Comparison of ENCODE assay signal across 32 cellular contexts in genomic region chr4:185108669-185109068, GRCh38. TPM values are rescaled to one million over a fixed set of nuclear protein-coding genes. Genes with fewer than 3 reads are reported as not detected.
DNase-seq lines count a peak whose midpoint lies in the region; ATAC-seq, FAIRE-seq and TF ChIP-seq lines count a peak whose summit lies in the region.
"Had no signal": no experiment of that assay in that cellular context is flagged by ENCODE, and none has a peak within 500 bp of the region (broad histone marks: within the 10 kb centered on the region; RNA-seq: fewer than 3 reads in every experiment).

No MANE protein-coding gene starts in this region.

- H3K4me3 ChIP-seq in left ventricle myocardium inferior = no peak overlapping the region
- no peak overlapping the region for H3K4me3 ChIP-seq in heart right ventricle
- H3K4me3 ChIP-seq in kidney (ENCODE audit: low read length in 2 of 2) = peak overlapping the region; percentile 51 to 59
- H3K4me3 ChIP-seq in mucosa of descending colon = no peak overlapping the region
- H3K4me3 ChIP-seq: ascending aorta, neural progenitor cell, skin epidermis, thoracic aorta had no signal

- no peak overlapping the region for H3K4me3 Mint-ChIP-seq in immature natural killer cell
- H3K4me3 Mint-ChIP-seq: activated naive CD4-positive, alpha-beta T cell treated with anti-CD3 and anti-CD28 coated beads, Interleukin-2, amount 50 U/mL, for 24 hours; activated T-cell treated with anti-CD3 and anti-CD28 coated beads, Interleukin-2, amount 50 U/mL, for 72 hours; IgD-negative memory B cell; neural progenitor cell; stimulated activated naive B cell treated with anti-CD40 and anti-IgM and Interleukin-4, amounts not matched to agents 10 μg/mL and 1 μg/mL and 100 μg/mL, for 72 hours; T-helper 1 cell treated with Interleukin-12 subunit alpha and Interleukin-12 subunit beta and Interleukin-4 antibody, amounts not matched to agents 30 μg/mL and 1 μg/mL, for 36 hours had no signal

- H3K27me3 Mint-ChIP-seq in immature natural killer cell (ENCODE audit: low read depth in 3 of 3) = peaks cover 2 to 13% (median 5%) of the 10 kb centered on the region in 3 donors
- H3K27me3 Mint-ChIP-seq: activated naive CD4-positive, alpha-beta T cell treated with anti-CD3 and anti-CD28 coated beads, Interleukin-2, amount 50 U/mL, for 24 hours had no signal

- peak overlapping the region; percentile 43 to 47 for H3K9ac ChIP-seq in kidney (ENCODE audit: low read length in 2 of 2)
- H3K9ac ChIP-seq: neural progenitor cell had no signal

- no peak overlapping the region for H3K27ac Mint-ChIP-seq in immature natural killer cell
- H3K27ac Mint-ChIP-seq: activated naive CD4-positive, alpha-beta T cell treated with anti-CD3 and anti-CD28 coated beads, Interleukin-2, amount 50 U/mL, for 24 hours; activated T-cell treated with anti-CD3 and anti-CD28 coated beads, Interleukin-2, amount 50 U/mL, for 72 hours; CD4-positive, alpha-beta memory T cell; IgD-negative memory B cell; neural progenitor cell; stimulated activated naive B cell treated with anti-CD40 and anti-IgM and Interleukin-4, amounts not matched to agents 10 μg/mL and 1 μg/mL and 100 μg/mL, for 72 hours; T-helper 1 cell treated with Interleukin-12 subunit alpha and Interleukin-12 subunit beta and Interleukin-4 antibody, amounts not matched to agents 30 μg/mL and 1 μg/mL, for 36 hours had no signal

- H3K4me1 ChIP-seq in left ventricle myocardium inferior (peaks cover 44% of the 10 kb centered on the region), heart right ventricle (peaks cover 9 to 40% (median 24%) of the 10 kb centered on the region in 9 donors), kidney (ENCODE audit: control insufficient read depth in 1 of 2, insufficient read depth in 1 of 2, low read depth in 1 of 2, low read length in 2 of 2) (peaks cover 11 to 23% of the 10 kb centered on the region in 2 donors), mucosa of descending colon (ENCODE audit: low read depth) (no peaks in the 10 kb centered on the region)
- H3K4me1 ChIP-seq: neural progenitor cell had no signal

- H3K27me3 ChIP-seq in left ventricle myocardium inferior (ENCODE audit: low read depth) (no peaks in the 10 kb centered on the region), heart right ventricle (no peaks in the 10 kb centered on the region)
- H3K27me3 ChIP-seq: ascending aorta, neural progenitor cell had no signal

- peak; percentile 95 for FAIRE-seq in kidney (lab: Jason Lieb, UNC)
- FAIRE-seq: G401.6, keratinocyte had no signal

- H3K36me3 Mint-ChIP-seq in immature natural killer cell = no peaks in the 10 kb centered on the region
- H3K36me3 Mint-ChIP-seq: activated naive CD4-positive, alpha-beta T cell treated with anti-CD3 and anti-CD28 coated beads, Interleukin-2, amount 50 U/mL, for 24 hours; CD4-positive, alpha-beta memory T cell; IgD-negative memory B cell; neural progenitor cell; stimulated activated naive B cell treated with anti-CD40 and anti-IgM and Interleukin-4, amounts not matched to agents 10 μg/mL and 1 μg/mL and 100 μg/mL, for 72 hours had no signal

- 58 to 62% methylated on average over 4 of the region's 4 CpGs for WGBS in heart right ventricle, 2 donors

- no peaks in the 10 kb centered on the region for H3K4me1 Mint-ChIP-seq in immature natural killer cell
- H3K4me1 Mint-ChIP-seq: activated naive CD4-positive, alpha-beta T cell treated with anti-CD3 and anti-CD28 coated beads, Interleukin-2, amount 50 U/mL, for 24 hours; CD4-positive, alpha-beta memory T cell; IgD-negative memory B cell had no signal

- intact Hi-C loops in left ventricle myocardium inferior (cut with micrococcal nuclease) (no loop called here), heart right ventricle (cut with DNase I) (no loop called here), kidney (cut with DNase I) (no loop called here), mucosa of descending colon (cut with DNase I, micrococcal nuclease) (no loop called here)

- no peak for DNase-seq in left ventricle myocardium inferior
- no peak for DNase-seq in heart right ventricle
- no peak for DNase-seq in kidney
- peak in 1 of 3 donors; percentile 24 for DNase-seq in mucosa of descending colon
- no peak for DNase-seq in immature natural killer cell
- no peak for DNase-seq in NCI-H1930 (lab: John Stamatoyannopoulos, UW)
- DNase-seq: activated CD4-positive, alpha-beta T cell treated with anti-CD3 and anti-CD28 coated beads for 48 hours; activated T-cell treated with anti-CD3 and anti-CD28 coated beads, Interleukin-2, amount 50 U/mL, for 72 hours; CD4-positive, alpha-beta memory T cell; central memory CD4-positive, alpha-beta T cell; DMS153; erythroblast; foreskin melanocyte; hippocampal formation; NCI-H1436; NCI-H2171 treated with DMSO at 0.1 percent for 48 hours; NCI-H526 treated with DMSO at 0.1 percent for 48 hours; RPMI8226; stimulated activated CD4-positive, alpha-beta T cell treated with anti-CD3 and anti-CD28 coated beads, Interleukin-2, amount 100 ng/mL, for 48 hours; stimulated activated naive B cell treated with anti-CD40 and anti-IgM and Interleukin-4, amounts not matched to agents 10 μg/mL and 1 μg/mL and 100 μg/mL, for 72 hours had no signal

- H3K36me3 ChIP-seq in left ventricle myocardium inferior (no peaks in the 10 kb centered on the region), heart right ventricle (no peaks in the 10 kb centered on the region), kidney (ENCODE audit: control insufficient read depth in 1 of 2, insufficient read depth in 2 of 2, low read length in 2 of 2) (no peaks in the 10 kb centered on the region), mucosa of descending colon (ENCODE audit: low read depth) (no peaks in the 10 kb centered on the region)
- H3K36me3 ChIP-seq: ascending aorta, neural progenitor cell, thoracic aorta had no signal

- TF ChIP-seq CTCF in left ventricle myocardium inferior (IDR thresholded peaks at IDR 0.05; ENCODE audit: borderline replicate concordance) = no peak
- TF ChIP-seq CTCF in heart right ventricle (IDR thresholded peaks at IDR 0.05) = no peak
- TF ChIP-seq CTCF in kidney (IDR thresholded peaks at IDR 0.05; ENCODE audit: borderline replicate concordance, extremely low read depth, insufficient read depth) = no peak
- TF ChIP-seq CTCF in mucosa of descending colon (IDR thresholded peaks at IDR 0.05) = no peak

- no peaks in the 10 kb centered on the region for H3K9me3 Mint-ChIP-seq in immature natural killer cell
- H3K9me3 Mint-ChIP-seq: activated naive CD4-positive, alpha-beta T cell treated with anti-CD3 and anti-CD28 coated beads, Interleukin-2, amount 50 U/mL, for 24 hours; activated T-cell treated with anti-CD3 and anti-CD28 coated beads, Interleukin-2, amount 50 U/mL, for 72 hours; CD4-positive, alpha-beta memory T cell; IgD-negative memory B cell; neural progenitor cell; stimulated activated naive B cell treated with anti-CD40 and anti-IgM and Interleukin-4, amounts not matched to agents 10 μg/mL and 1 μg/mL and 100 μg/mL, for 72 hours; T-helper 1 cell treated with Interleukin-12 subunit alpha and Interleukin-12 subunit beta and Interleukin-4 antibody, amounts not matched to agents 30 μg/mL and 1 μg/mL, for 36 hours had no signal

- ATAC-seq in heart right ventricle (no peak), mucosa of descending colon (peak; percentile 85), GM18502 (IDR thresholded peaks at IDR 0.05; ENCODE audit: poor library complexity, unreplicated experiment) (no peak), GM19035 (IDR thresholded peaks at IDR 0.05; ENCODE audit: unreplicated experiment) (no peak)
- ATAC-seq: activated T-cell treated with anti-CD3 and anti-CD28 coated beads, Interleukin-2, amount 50 U/mL, for 72 hours; stimulated activated naive B cell treated with anti-CD40 and anti-IgM and Interleukin-4, amounts not matched to agents 10 μg/mL and 1 μg/mL and 100 μg/mL, for 72 hours had no signal

- H3K9me3 ChIP-seq in left ventricle myocardium inferior (replicated peaks) (no peaks in the 10 kb centered on the region), heart right ventricle (no peaks in the 10 kb centered on the region), kidney (ENCODE audit: control insufficient read depth in 1 of 2, low read length in 2 of 2) (no peaks in the 10 kb centered on the region), mucosa of descending colon (no peaks in the 10 kb centered on the region)
- H3K9me3 ChIP-seq: ascending aorta, thoracic aorta had no signal

- H3K27ac ChIP-seq in left ventricle myocardium inferior (replicated peaks) (peak overlapping the region; percentile 6), heart right ventricle (no peak overlapping the region), kidney (ENCODE audit: low read depth in 2 of 2, low read length in 2 of 2) (peak overlapping the region; percentile 84 to 92)
- H3K27ac ChIP-seq: 22Rv1, neural progenitor cell, skin epidermis, thoracic aorta had no signal

RNA-seq across cellular contexts. Expression of gene SLC25A4, which starts 34.4 kb away (rescaled TPM):
- 2,250 TPM for total RNA-seq in left ventricle myocardium inferior
- total RNA-seq in heart right ventricle = 1,000 to 10,000 TPM; 1,282 to 2,916 (median 1,803) TPM
- 1,000 to 10,000 TPM in 1 of 2 donors, 100 to 1,000 TPM in 1; 511 to 1,045 TPM for polyA plus RNA-seq in heart right ventricle
- 41.2 TPM for total RNA-seq in kidney
- polyA plus RNA-seq in kidney (ENCODE audit: insufficient read depth, low read depth, low replicate concordance) = 148 TPM
- 100 to 1,000 TPM in 1 of 3 donors, 10 to 100 TPM in 2; 30.6 to 115 (median 31.9) TPM for total RNA-seq in mucosa of descending colon
- polyA plus RNA-seq in immature natural killer cell = 10 to 100 TPM; 17.9 to 21.9 (median 18.9) TPM

Comparison
In these comparisons a context has a peak if more than half of its experiments do, and no peak if none do; other contexts are left out.
1. H3K27ac ChIP-seq: peak in left ventricle myocardium inferior (single experiment) and kidney (2 of 2); none in heart right ventricle (0 of 10).
2. H3K4me3 ChIP-seq: peak in kidney (2 of 2); none in left ventricle myocardium inferior (single experiment), heart right ventricle (0 of 10) and mucosa of descending colon (single experiment).
3. RNA of gene SLC25A4, which starts 34.4 kb away (total RNA-seq): 2,250 TPM in left ventricle myocardium inferior (single experiment) and 1,282 to 2,916 TPM in heart right ventricle; 41.2 TPM in kidney (single experiment) and 30.6 to 115 TPM in mucosa of descending colon; every median in the first group is over 10 times any median in the second.